Comparison of ENCODE assay signal across 26 cellular contexts in genomic region chr15:90489514-90489913, GRCh38. TPM values are rescaled to one million over a fixed set of nuclear protein-coding genes. Genes with fewer than 3 reads are reported as not detected.
A peak's percentile ranks its signal among the peaks of the same experiment; 100 is the strongest.
DNase-seq lines count a peak whose midpoint lies in the region; ATAC-seq and TF ChIP-seq lines count a peak whose summit lies in the region.
"Had no signal": no experiment of that assay in that cellular context is flagged by ENCODE, and none has a peak within 500 bp of the region (broad histone marks: within the 10 kb centered on the region; RNA-seq: fewer than 3 reads in every experiment).

No MANE protein-coding gene starts in this region.

- intact Hi-C loops in activated CD4-positive, alpha-beta memory T cell treated with anti-CD3 and anti-CD28 coated beads for 36 hours (cut with micrococcal nuclease), result no loop called here

- DNase-seq in activated CD4-positive, alpha-beta memory T cell treated with anti-CD3 and anti-CD28 coated beads, Interleukin-2, amount 10 ng/mL, durations not matched to agents 7 days and 5 days, result no peak
- no peak for DNase-seq in activated CD4-positive, alpha-beta memory T cell treated with anti-CD3 and anti-CD28 coated beads for 36 hours
- DNase-seq in WTC11 (ENCODE audit: low spot score) (no peak), immature natural killer cell (no peak), NCI-H1048 (lab: John Stamatoyannopoulos, UW) (no peak), Peyer's patch (no peak)
- DNase-seq: activated CD4-positive, CD25-positive, alpha-beta regulatory T cell treated with anti-CD3 and anti-CD28 coated beads, Interleukin-2, amount 50 U/mL, for 72 hours; activated CD8-positive, alpha-beta memory T cell treated with anti-CD3 and anti-CD28 coated beads, Interleukin-2, amount 50 U/mL, for 4 hours; activated gamma-delta T cell; amygdala; cortex of kidney; DND-41; endodermal cell; heart left ventricle; MG63; naive B cell; NCI-H146; NCI-H2171 treated with DMSO at 0.1 percent for 48 hours; NCI-H526 treated with DMSO at 0.1 percent for 48 hours; ovary; Right ventricle myocardium superior had no signal

- no peaks in the 10 kb centered on the region for H3K27me3 Mint-ChIP-seq in activated CD4-positive, alpha-beta memory T cell treated with anti-CD3 and anti-CD28 coated beads, Interleukin-2, amount 10 ng/mL, durations not matched to agents 7 days and 5 days
- H3K27me3 Mint-ChIP-seq in activated CD4-positive, alpha-beta memory T cell treated with anti-CD3 and anti-CD28 coated beads for 36 hours, result no peaks in the 10 kb centered on the region
- no peaks in the 10 kb centered on the region for H3K27me3 Mint-ChIP-seq in WTC11 (ENCODE audit: low read depth)
- peaks cover 0 to 6% (median 0%) of the 10 kb centered on the region in 3 donors for H3K27me3 Mint-ChIP-seq in immature natural killer cell (ENCODE audit: low read depth in 3 of 3)
- H3K27me3 Mint-ChIP-seq: IgD-negative memory B cell, naive B cell had no signal

- H3K9me3 Mint-ChIP-seq in activated CD4-positive, alpha-beta memory T cell treated with anti-CD3 and anti-CD28 coated beads, Interleukin-2, amount 10 ng/mL, durations not matched to agents 7 days and 5 days, result no peaks in the 10 kb centered on the region
- H3K9me3 Mint-ChIP-seq in activated CD4-positive, alpha-beta memory T cell treated with anti-CD3 and anti-CD28 coated beads for 36 hours, result no peaks in the 10 kb centered on the region
- H3K9me3 Mint-ChIP-seq in WTC11 (no peaks in the 10 kb centered on the region), immature natural killer cell (no peaks in the 10 kb centered on the region)
- H3K9me3 Mint-ChIP-seq: endodermal cell, IgD-negative memory B cell, naive B cell had no signal

- H3K27ac ChIP-seq in HEK293 (ENCODE audit: extremely low read depth, low read depth, low read length) (no peak overlapping the region), Peyer's patch (no peak overlapping the region)
- H3K27ac ChIP-seq: cardiac muscle cell, heart left ventricle, ovary had no signal

- peaks cover 51 to 87% of the 10 kb centered on the region in 2 experiments for H3K36me3 ChIP-seq in HEK293 (ENCODE audit: control insufficient read depth in 2 of 2, insufficient read depth in 1 of 2, low read length in 2 of 2)
- H3K36me3 ChIP-seq in Peyer's patch, result peaks cover 0 to 100% (median 0%) of the 10 kb centered on the region in 3 donors
- H3K36me3 ChIP-seq: ovary had no signal

- peaks cover 8% of the 10 kb centered on the region for H3K4me1 Mint-ChIP-seq in activated CD4-positive, alpha-beta memory T cell treated with anti-CD3 and anti-CD28 coated beads, Interleukin-2, amount 10 ng/mL, durations not matched to agents 7 days and 5 days
- peaks cover 5% of the 10 kb centered on the region for H3K4me1 Mint-ChIP-seq in activated CD4-positive, alpha-beta memory T cell treated with anti-CD3 and anti-CD28 coated beads for 36 hours (ENCODE audit: low read depth)
- H3K4me1 Mint-ChIP-seq in WTC11 (no peaks in the 10 kb centered on the region), immature natural killer cell (peaks cover 0 to 18% of the 10 kb centered on the region in 2 donors)
- H3K4me1 Mint-ChIP-seq: endodermal cell had no signal

- H3K36me3 Mint-ChIP-seq in activated CD4-positive, alpha-beta memory T cell treated with anti-CD3 and anti-CD28 coated beads, Interleukin-2, amount 10 ng/mL, durations not matched to agents 7 days and 5 days (ENCODE audit: low read depth), result peaks cover 84% of the 10 kb centered on the region
- peaks cover 59% of the 10 kb centered on the region for H3K36me3 Mint-ChIP-seq in activated CD4-positive, alpha-beta memory T cell treated with anti-CD3 and anti-CD28 coated beads for 36 hours
- H3K36me3 Mint-ChIP-seq in WTC11 (peaks cover 67% of the 10 kb centered on the region), immature natural killer cell (peaks cover 37 to 82% (median 64%) of the 10 kb centered on the region in 3 donors)

- POLR2A ChIA-PET in activated CD4-positive, alpha-beta memory T cell treated with anti-CD3 and anti-CD28 coated beads, Interleukin-2, amount 10 ng/mL, durations not matched to agents 7 days and 5 days (lab: Charles Lee), result interaction anchor here (1.2 to 1.4 kb wide), 2 partner anchors 14 to 50 kb away, joined by 3 read pairs; no protein-coding TSS in a partner anchor
- POLR2A ChIA-PET in activated CD4-positive, alpha-beta memory T cell treated with anti-CD3 and anti-CD28 coated beads for 36 hours (lab: Charles Lee), result no interaction called here
- POLR2A ChIA-PET in HEK293 (lab: Yijun Ruan, JAX) (no interaction called here), WTC11 (lab: Charles Lee) (no interaction called here)

- peak overlapping the region; percentile 37 for H3K27ac Mint-ChIP-seq in activated CD4-positive, alpha-beta memory T cell treated with anti-CD3 and anti-CD28 coated beads, Interleukin-2, amount 10 ng/mL, durations not matched to agents 7 days and 5 days
- H3K27ac Mint-ChIP-seq in activated CD4-positive, alpha-beta memory T cell treated with anti-CD3 and anti-CD28 coated beads for 36 hours, result no peak overlapping the region
- H3K27ac Mint-ChIP-seq in WTC11 (peak overlapping the region; percentile 42; the same call in 1 of the 2 replicates), immature natural killer cell (peak overlapping the region in 4 of 6 donors; percentile 4 to 54 (median 26))
- H3K27ac Mint-ChIP-seq: endodermal cell had no signal

- no peaks in the 10 kb centered on the region for H3K27me3 ChIP-seq in Peyer's patch
- H3K27me3 ChIP-seq: cardiac muscle cell, heart left ventricle, MG63, ovary had no signal

- ATAC-seq in WTC11 (no peak), HG03108 (IDR thresholded peaks at IDR 0.05; ENCODE audit: unreplicated experiment) (no peak)
- ATAC-seq: heart left ventricle, sciatic nerve had no signal

- H3K9me3 ChIP-seq in HEK293 (ENCODE audit: control insufficient read depth, insufficient read depth, low read depth, low read length) (no peaks in the 10 kb centered on the region), Peyer's patch (no peaks in the 10 kb centered on the region)
- H3K9me3 ChIP-seq: heart left ventricle, MG63, ovary had no signal

- TF ChIP-seq CTCF in HEK293 (tag by site-specific recombination; IDR thresholded peaks at IDR 0.05) (no peak), WTC11 (IDR thresholded peaks at IDR 0.05) (no peak), Peyer's patch (IDR thresholded peaks at IDR 0.05) (no peak)

- TF ChIP-seq POLR2A in Peyer's patch (IDR thresholded peaks at IDR 0.05), result no peak

- H3K4me3 Mint-ChIP-seq in activated CD4-positive, alpha-beta memory T cell treated with anti-CD3 and anti-CD28 coated beads, Interleukin-2, amount 10 ng/mL, durations not matched to agents 7 days and 5 days, result no peak overlapping the region
- H3K4me3 Mint-ChIP-seq in activated CD4-positive, alpha-beta memory T cell treated with anti-CD3 and anti-CD28 coated beads for 36 hours, result no peak overlapping the region
- H3K4me3 Mint-ChIP-seq in WTC11, result no peak overlapping the region
- no peak overlapping the region for H3K4me3 Mint-ChIP-seq in immature natural killer cell
- H3K4me3 Mint-ChIP-seq: endodermal cell, IgD-negative memory B cell, naive B cell had no signal

- CTCF ChIA-PET in activated CD4-positive, alpha-beta memory T cell treated with anti-CD3 and anti-CD28 coated beads, Interleukin-2, amount 10 ng/mL, durations not matched to agents 7 days and 5 days (lab: Charles Lee), result interaction anchor here (0.6 to 1.5 kb wide), 5 partner anchors 11 to 446 kb away, joined by 3 to 5 read pairs (median 4); no protein-coding TSS in a partner anchor
- CTCF ChIA-PET in activated CD4-positive, alpha-beta memory T cell treated with anti-CD3 and anti-CD28 coated beads for 36 hours (lab: Charles Lee), result interaction anchor here (1.3 kb wide), 1 partner anchor 170 kb away, joined by 3 read pairs; no protein-coding TSS in a partner anchor
- CTCF ChIA-PET in HEK293 (lab: Yijun Ruan, JAX) (interaction anchor here (1.6 kb wide), 1 partner anchor 170 kb away, joined by 8 read pairs; no protein-coding TSS in a partner anchor), WTC11 (lab: Charles Lee) (interaction anchor here (0.7 kb wide), 1 partner anchor 129 kb away, joined by 5 read pairs; no protein-coding TSS in a partner anchor)

- no peaks in the 10 kb centered on the region for H3K4me1 ChIP-seq in HEK293 (ENCODE audit: control insufficient read depth, insufficient read depth, low read length)
- no peaks in the 10 kb centered on the region for H3K4me1 ChIP-seq in Peyer's patch
- H3K4me1 ChIP-seq: heart left ventricle had no signal

- H3K4me3 ChIP-seq in HEK293 (ENCODE audit: low read depth, low read length) (no peak overlapping the region), Peyer's patch (no peak overlapping the region)
- H3K4me3 ChIP-seq: cardiac muscle cell, heart left ventricle, MG63, ovary had no signal

TF ChIP-seq in HEK293, 187 proteins besides CTCF, POLR2A, EP300 and RAD21 (continues in another document):
- TF ChIP-seq, protein P1, sequence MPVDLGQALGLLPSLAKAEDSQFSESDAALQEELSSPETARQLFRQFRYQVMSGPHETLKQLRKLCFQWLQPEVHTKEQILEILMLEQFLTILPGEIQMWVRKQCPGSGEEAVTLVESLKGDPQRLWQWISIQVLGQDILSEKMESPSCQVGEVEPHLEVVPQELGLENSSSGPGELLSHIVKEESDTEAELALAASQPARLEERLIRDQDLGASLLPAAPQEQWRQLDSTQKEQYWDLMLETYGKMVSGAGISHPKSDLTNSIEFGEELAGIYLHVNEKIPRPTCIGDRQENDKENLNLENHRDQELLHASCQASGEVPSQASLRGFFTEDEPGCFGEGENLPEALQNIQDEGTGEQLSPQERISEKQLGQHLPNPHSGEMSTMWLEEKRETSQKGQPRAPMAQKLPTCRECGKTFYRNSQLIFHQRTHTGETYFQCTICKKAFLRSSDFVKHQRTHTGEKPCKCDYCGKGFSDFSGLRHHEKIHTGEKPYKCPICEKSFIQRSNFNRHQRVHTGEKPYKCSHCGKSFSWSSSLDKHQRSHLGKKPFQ (tag by site-specific recombination; IDR thresholded peaks at IDR 0.05), result no peak

TF ChIP-seq in WTC11, 78 proteins besides CTCF, POLR2A, EP300 and RAD21 (continues in another document):
- TF ChIP-seq, protein P2, sequence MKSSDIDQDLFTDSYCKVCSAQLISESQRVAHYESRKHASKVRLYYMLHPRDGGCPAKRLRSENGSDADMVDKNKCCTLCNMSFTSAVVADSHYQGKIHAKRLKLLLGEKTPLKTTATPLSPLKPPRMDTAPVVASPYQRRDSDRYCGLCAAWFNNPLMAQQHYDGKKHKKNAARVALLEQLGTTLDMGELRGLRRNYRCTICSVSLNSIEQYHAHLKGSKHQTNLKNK (CRISPR knock-in tag; IDR thresholded peaks at IDR 0.05), result no peak
- TF ChIP-seq ZNF263 (CRISPR knock-in tag; IDR thresholded peaks at IDR 0.05; ENCODE audit: low read depth) (no peak), ATF1 (CRISPR knock-in tag; IDR thresholded peaks at IDR 0.05) (no peak)

RNA-seq across cellular contexts. Expression of gene CRTC3, which starts 40.2 kb away (rescaled TPM):
- 10 to 100 TPM; 86.0 to 89.3 TPM for total RNA-seq in activated CD4-positive, alpha-beta memory T cell treated with anti-CD3 and anti-CD28 coated beads, Interleukin-2, amount 10 ng/mL, durations not matched to agents 7 days and 5 days
- total RNA-seq in activated CD4-positive, alpha-beta memory T cell treated with anti-CD3 and anti-CD28 coated beads for 36 hours, result 10 to 100 TPM; 34.7 to 37.8 TPM
- 7.4 to 8.4 TPM (median 7.9 TPM) in 3 replicates for total RNA-seq in WTC11 (2021)
- polyA plus RNA-seq in immature natural killer cell, result 10 to 100 TPM; 10.9 to 35.3 (median 11.0) TPM
- total RNA-seq in Peyer's patch, result 10 to 100 TPM; 19.8 to 33.1 (median 25.9) TPM
